Comparison of ENCODE assay signal across 32 cellular contexts in genomic region chr21:33739701-33740100, GRCh38.
"Had no signal": no experiment of that assay in that cellular context is flagged by ENCODE, and none has a peak within 500 bp of the region (broad histone marks: within the 10 kb centered on the region; RNA-seq: fewer than 3 reads in every experiment).

No MANE protein-coding gene starts in this region.

- H3K27ac ChIP-seq: heart left ventricle, left lung, lower lobe of right lung, neutrophil, parathyroid adenoma, psoas muscle, right lobe of liver, suprapubic skin, tibial nerve, upper lobe of left lung, vagina had no signal

- H3K9me3 ChIP-seq: heart left ventricle, left lung, lower lobe of right lung, mucosa of descending colon, neutrophil, psoas muscle, right lobe of liver, suprapubic skin, tibial nerve, upper lobe of left lung, vagina had no signal

- H3K4me2 ChIP-seq: smooth muscle cell had no signal

- H3K4me1 Mint-ChIP-seq: immature natural killer cell; nephron; stimulated activated memory B cell treated with anti-CD40 and anti-IgM and Interleukin-4, amounts not matched to agents 10 μg/mL and 1 μg/mL and 100 μg/mL, for 72 hours; stimulated activated naive CD8-positive, alpha-beta T cell treated with anti-CD3 and anti-CD28 coated beads, Interleukin-15, amount 100 ng/mL, for 72 hours had no signal

- H3K9me3 Mint-ChIP-seq: neural crest cell; stimulated activated memory B cell treated with anti-CD40 and anti-IgM and Interleukin-4, amounts not matched to agents 10 μg/mL and 1 μg/mL and 100 μg/mL, for 72 hours; stimulated activated naive CD8-positive, alpha-beta T cell treated with anti-CD3 and anti-CD28 coated beads, Interleukin-15, amount 100 ng/mL, for 72 hours had no signal

- ATAC-seq: heart left ventricle; left colon; left lung; lower lobe of right lung; mucosa of descending colon; naive thymus-derived CD4-positive, alpha-beta T cell; psoas muscle; right lobe of liver; stimulated activated memory B cell treated with anti-CD40 and anti-IgM and Interleukin-4, amounts not matched to agents 10 μg/mL and 1 μg/mL and 100 μg/mL, for 72 hours; stimulated activated naive CD8-positive, alpha-beta T cell treated with anti-CD3 and anti-CD28 coated beads, Interleukin-15, amount 100 ng/mL, for 72 hours had no signal

- H3K36me3 Mint-ChIP-seq: immature natural killer cell; stimulated activated memory B cell treated with anti-CD40 and anti-IgM and Interleukin-4, amounts not matched to agents 10 μg/mL and 1 μg/mL and 100 μg/mL, for 72 hours had no signal

- H3K27me3 Mint-ChIP-seq: stimulated activated naive CD8-positive, alpha-beta T cell treated with anti-CD3 and anti-CD28 coated beads, Interleukin-15, amount 100 ng/mL, for 72 hours had no signal

- H3K9ac ChIP-seq: parathyroid adenoma had no signal

- H3K27me3 ChIP-seq: heart left ventricle, left lung, neutrophil, right lobe of liver, suprapubic skin, tibial nerve, upper lobe of left lung, vagina had no signal

- DNase-seq: heart left ventricle; hypothalamus; immature natural killer cell; kidney; left colon; left lung; lower lobe of right lung; mammary epithelial cell; mesenchymal stem cell; midbrain; mucosa of descending colon; naive thymus-derived CD4-positive, alpha-beta T cell; occipital lobe; psoas muscle; right lobe of liver; stimulated activated CD4-positive, alpha-beta T cell treated with anti-CD3 and anti-CD28 coated beads, Interleukin-1b, Interleukin-23, amount 100 ng/mL, for 48 hours; stimulated activated CD4-positive, alpha-beta T cell treated with anti-CD3 and anti-CD28 coated beads, Interleukin-2, amount 100 ng/mL, for 48 hours; stimulated activated CD4-positive, alpha-beta T cell treated with anti-CD3 and anti-CD28 coated beads, Interleukin-4, amount 100 ng/mL, for 4 hours; stimulated activated CD8-positive, alpha-beta memory T cell treated with anti-CD3 and anti-CD28 coated beads, Interleukin-4, amount 100 ng/mL, for 48 hours; stimulated activated naive CD4-positive, alpha-beta T cell treated with Interleukin-2 at 50 U/mL for 16 hours; stimulated activated naive CD8-positive, alpha-beta T cell treated with anti-CD3 and anti-CD28 coated beads, Interleukin-15, amount 100 ng/mL, for 72 hours; upper lobe of left lung had no signal

- H3K79me2 ChIP-seq: parathyroid adenoma had no signal

- H3K4me3 ChIP-seq: heart left ventricle, left lung, lower lobe of right lung, mucosa of descending colon, psoas muscle, right lobe of liver, smooth muscle cell, suprapubic skin, tibial nerve, upper lobe of left lung, vagina had no signal

- H3K4me3 Mint-ChIP-seq: immature natural killer cell; naive thymus-derived CD4-positive, alpha-beta T cell; nephron; neural crest cell; stimulated activated memory B cell treated with anti-CD40 and anti-IgM and Interleukin-4, amounts not matched to agents 10 μg/mL and 1 μg/mL and 100 μg/mL, for 72 hours; stimulated activated naive CD8-positive, alpha-beta T cell treated with anti-CD3 and anti-CD28 coated beads, Interleukin-15, amount 100 ng/mL, for 72 hours had no signal

- H3K36me3 ChIP-seq: lower lobe of right lung, neutrophil, suprapubic skin had no signal

- H3K27ac Mint-ChIP-seq: immature natural killer cell; naive thymus-derived CD4-positive, alpha-beta T cell; nephron; stimulated activated memory B cell treated with anti-CD40 and anti-IgM and Interleukin-4, amounts not matched to agents 10 μg/mL and 1 μg/mL and 100 μg/mL, for 72 hours; stimulated activated naive CD8-positive, alpha-beta T cell treated with anti-CD3 and anti-CD28 coated beads, Interleukin-15, amount 100 ng/mL, for 72 hours had no signal

- FAIRE-seq: islet of Langerhans, kidney had no signal

- H2AFZ ChIP-seq: parathyroid adenoma had no signal

- H3K4me1 ChIP-seq: left lung, lower lobe of right lung, parathyroid adenoma, psoas muscle, right lobe of liver, suprapubic skin, upper lobe of left lung, vagina had no signal
